8 cellular contexts compared by ENCODE assay signal in the genomic region with DNA sequence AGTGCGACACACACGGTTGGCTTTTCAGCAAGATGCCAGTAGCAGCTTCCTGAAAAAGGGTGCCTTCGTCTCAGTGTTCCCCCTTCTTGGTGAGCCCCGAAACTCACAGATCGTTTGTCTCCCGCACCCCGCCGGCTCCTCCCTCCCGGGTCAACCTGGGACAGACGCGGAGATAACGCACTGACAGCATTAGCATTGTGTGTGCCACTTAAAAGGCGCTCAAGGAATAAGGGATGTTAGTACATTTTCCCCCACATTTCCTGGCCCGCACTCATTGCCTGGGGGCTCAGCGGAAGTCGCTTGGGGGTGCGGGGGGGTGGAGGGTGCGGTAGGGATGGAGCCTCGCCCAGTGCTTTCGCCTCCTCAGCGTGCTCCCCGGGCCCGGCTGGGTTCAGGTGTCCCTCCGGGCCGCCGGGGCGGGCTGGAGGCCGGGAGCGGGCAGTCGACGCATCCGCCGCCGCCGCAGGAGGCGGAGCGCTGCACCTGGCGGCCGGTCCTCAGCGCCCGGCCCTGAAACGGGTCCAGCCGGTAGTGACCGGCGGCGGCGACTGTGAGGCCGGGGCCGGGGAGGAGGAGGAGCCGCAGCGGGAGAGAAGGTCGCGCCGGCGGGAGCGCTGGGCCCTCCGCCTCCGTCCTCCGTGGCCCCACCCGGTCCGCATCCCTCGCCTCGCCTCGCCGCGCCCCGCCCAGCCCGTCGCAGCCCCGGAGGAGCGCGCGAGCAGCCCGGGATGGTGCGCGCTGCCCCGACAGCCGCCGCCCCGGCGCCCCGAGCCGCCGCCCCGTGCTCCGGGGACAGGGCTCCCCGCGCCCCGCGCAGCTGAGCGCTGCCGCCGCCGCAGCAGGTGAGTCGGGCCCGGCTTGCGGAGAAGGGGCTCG. TPM values are rescaled to one million over a fixed set of nuclear protein-coding genes. Genes with fewer than 3 reads are reported as not detected.
DNase-seq lines count a peak whose midpoint lies in the region; ATAC-seq and TF ChIP-seq lines count a peak whose summit lies in the region.

TSS of gene MFSD6 (plus strand) at position 694 of the 876 bp plus-strand sequence. CDS start 27,675 bp downstream, outside the sequence.

- ATAC-seq in GM19395 (IDR thresholded peaks at IDR 0.05; ENCODE audit: unreplicated experiment) (peak; percentile 58), HG03521 (IDR thresholded peaks at IDR 0.05; ENCODE audit: unreplicated experiment) (peak; percentile 70), SK-N-SH treated with all-trans-retinoic acid at 6 μM for 48 hours (peak; percentile 78)
- peak; percentile 60 for ATAC-seq in activated naive CD8-positive, alpha-beta T cell treated with anti-CD3 and anti-CD28 coated beads, Interleukin-2, amount 10 ng/mL, durations not matched to agents 7 days and 5 days (ENCODE audit: low read depth)

- POLR2A ChIA-PET in activated naive CD8-positive, alpha-beta T cell treated with anti-CD3 and anti-CD28 coated beads, Interleukin-2, amount 10 ng/mL, durations not matched to agents 7 days and 5 days (lab: Charles Lee): interaction anchor here (0.8 to 4.7 kb wide), 16 partner anchors 8 to 1273 kb away, joined by 3 to 46 read pairs (median 4); partner anchors contain the start of genes GLS, NEMP2, ORMDL1 and PMS1

- H3K4me1 Mint-ChIP-seq in activated naive CD8-positive, alpha-beta T cell treated with anti-CD3 and anti-CD28 coated beads, Interleukin-2, amount 10 ng/mL, durations not matched to agents 7 days and 5 days: peaks cover 36% of the 10 kb centered on the region

- H3K27ac ChIP-seq in right atrium auricular region (peak within 1 kb of the TSS; percentile 76 to 84), vagina (peak within 1 kb of the TSS; percentile 93)

- H3K27ac Mint-ChIP-seq in activated naive CD8-positive, alpha-beta T cell treated with anti-CD3 and anti-CD28 coated beads, Interleukin-2, amount 10 ng/mL, durations not matched to agents 7 days and 5 days: peak within 1 kb of the TSS; percentile 95

- H3K9me3 ChIP-seq in right atrium auricular region (no peaks in the 10 kb centered on the region), vagina (no peaks in the 10 kb centered on the region)

- H3K27me3 ChIP-seq in right atrium auricular region (no peaks in the 10 kb centered on the region), vagina (no peaks in the 10 kb centered on the region)

- H3K36me3 Mint-ChIP-seq in activated naive CD8-positive, alpha-beta T cell treated with anti-CD3 and anti-CD28 coated beads, Interleukin-2, amount 10 ng/mL, durations not matched to agents 7 days and 5 days: peaks cover under 1% of the 10 kb centered on the region

- H3K4me3 Mint-ChIP-seq in activated naive CD8-positive, alpha-beta T cell treated with anti-CD3 and anti-CD28 coated beads, Interleukin-2, amount 10 ng/mL, durations not matched to agents 7 days and 5 days: peak within 1 kb of the TSS; percentile 91

- TF ChIP-seq CTCF in right atrium auricular region (IDR thresholded peaks at IDR 0.05) (peak in 1 of 2 donors; percentile 31), vagina (IDR thresholded peaks at IDR 0.05) (no peak)

- no peaks in the 10 kb centered on the region for H3K36me3 ChIP-seq in right atrium auricular region
- H3K36me3 ChIP-seq in vagina: no peaks in the 10 kb centered on the region

- H3K4me1 ChIP-seq in right atrium auricular region (peaks cover 0 to 23% of the 10 kb centered on the region in 2 donors), vagina (peaks cover 26% of the 10 kb centered on the region)

- intact Hi-C loops in vagina (cut with DNase I): no loop called here

- DNase-seq in CD1c-positive myeloid dendritic cell (ENCODE audit: extremely low spot score) (peak; percentile 55), right atrium auricular region (ENCODE audit: low spot score) (no peak), renal cortical epithelial cell (ENCODE audit: low read depth) (no peak), vagina (ENCODE audit: extremely low spot score in 2 of 2) (no peak)
- DNase-seq in activated naive CD8-positive, alpha-beta T cell treated with anti-CD3 and anti-CD28 coated beads, Interleukin-2, amount 10 ng/mL, durations not matched to agents 7 days and 5 days: peak; percentile 79

- peak within 1 kb of the TSS; percentile 83 to 90 for H3K4me3 ChIP-seq in right atrium auricular region
- H3K4me3 ChIP-seq in vagina: peak within 1 kb of the TSS; percentile 75 to 79

- no peaks in the 10 kb centered on the region for H3K27me3 Mint-ChIP-seq in activated naive CD8-positive, alpha-beta T cell treated with anti-CD3 and anti-CD28 coated beads, Interleukin-2, amount 10 ng/mL, durations not matched to agents 7 days and 5 days

- no peaks in the 10 kb centered on the region for H3K9me3 Mint-ChIP-seq in activated naive CD8-positive, alpha-beta T cell treated with anti-CD3 and anti-CD28 coated beads, Interleukin-2, amount 10 ng/mL, durations not matched to agents 7 days and 5 days

- TF ChIP-seq POLR2A in vagina (IDR thresholded peaks at IDR 0.05): no peak

TF ChIP-seq in SK-N-SH treated with all-trans-retinoic acid at 6 μM for 48 hours, 23 proteins besides CTCF, POLR2A, EP300 and RAD21:
- TF ChIP-seq, protein P1, sequence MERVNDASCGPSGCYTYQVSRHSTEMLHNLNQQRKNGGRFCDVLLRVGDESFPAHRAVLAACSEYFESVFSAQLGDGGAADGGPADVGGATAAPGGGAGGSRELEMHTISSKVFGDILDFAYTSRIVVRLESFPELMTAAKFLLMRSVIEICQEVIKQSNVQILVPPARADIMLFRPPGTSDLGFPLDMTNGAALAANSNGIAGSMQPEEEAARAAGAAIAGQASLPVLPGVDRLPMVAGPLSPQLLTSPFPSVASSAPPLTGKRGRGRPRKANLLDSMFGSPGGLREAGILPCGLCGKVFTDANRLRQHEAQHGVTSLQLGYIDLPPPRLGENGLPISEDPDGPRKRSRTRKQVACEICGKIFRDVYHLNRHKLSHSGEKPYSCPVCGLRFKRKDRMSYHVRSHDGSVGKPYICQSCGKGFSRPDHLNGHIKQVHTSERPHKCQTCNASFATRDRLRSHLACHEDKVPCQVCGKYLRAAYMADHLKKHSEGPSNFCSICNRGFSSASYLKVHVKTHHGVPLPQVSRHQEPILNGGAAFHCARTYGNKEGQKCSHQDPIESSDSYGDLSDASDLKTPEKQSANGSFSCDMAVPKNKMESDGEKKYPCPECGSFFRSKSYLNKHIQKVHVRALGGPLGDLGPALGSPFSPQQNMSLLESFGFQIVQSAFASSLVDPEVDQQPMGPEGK (CRISPR knock-in tag; IDR thresholded peaks at IDR 0.05; ENCODE audit: borderline replicate concordance): no peak
- TF ChIP-seq TCF4 (CRISPR knock-in tag; IDR thresholded peaks at IDR 0.05; ENCODE audit: borderline replicate concordance) (no peak), ZNF8 (CRISPR knock-in tag; IDR thresholded peaks at IDR 0.05) (no peak), ZC3H10 (CRISPR knock-in tag; IDR thresholded peaks at IDR 0.05) (no peak), ZFP30 (CRISPR knock-in tag; IDR thresholded peaks at IDR 0.05) (no peak), GLIS3 (CRISPR knock-in tag; IDR thresholded peaks at IDR 0.05) (no peak)
- TF ChIP-seq, protein P2, sequence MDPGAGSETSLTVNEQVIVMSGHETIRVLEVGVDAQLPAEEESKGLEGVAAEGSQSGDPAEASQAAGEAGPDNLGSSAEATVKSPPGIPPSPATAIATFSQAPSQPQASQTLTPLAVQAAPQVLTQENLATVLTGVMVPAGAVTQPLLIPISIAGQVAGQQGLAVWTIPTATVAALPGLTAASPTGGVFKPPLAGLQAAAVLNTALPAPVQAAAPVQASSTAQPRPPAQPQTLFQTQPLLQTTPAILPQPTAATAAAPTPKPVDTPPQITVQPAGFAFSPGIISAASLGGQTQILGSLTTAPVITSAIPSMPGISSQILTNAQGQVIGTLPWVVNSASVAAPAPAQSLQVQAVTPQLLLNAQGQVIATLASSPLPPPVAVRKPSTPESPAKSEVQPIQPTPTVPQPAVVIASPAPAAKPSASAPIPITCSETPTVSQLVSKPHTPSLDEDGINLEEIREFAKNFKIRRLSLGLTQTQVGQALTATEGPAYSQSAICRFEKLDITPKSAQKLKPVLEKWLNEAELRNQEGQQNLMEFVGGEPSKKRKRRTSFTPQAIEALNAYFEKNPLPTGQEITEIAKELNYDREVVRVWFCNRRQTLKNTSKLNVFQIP (CRISPR knock-in tag; IDR thresholded peaks at IDR 0.05; ENCODE audit: borderline replicate concordance, low read depth): no peak

RNA-seq across cellular contexts. Expression of gene MFSD6, which starts in this region (rescaled TPM):
- total RNA-seq in activated naive CD8-positive, alpha-beta T cell treated with anti-CD3 and anti-CD28 coated beads, Interleukin-2, amount 10 ng/mL, durations not matched to agents 7 days and 5 days: 10 to 100 TPM; 51.3 to 56.7 TPM
- total RNA-seq in right atrium auricular region (10 to 100 TPM; 57.2 to 72.7 TPM), renal cortical epithelial cell (30.2 and 32.3 TPM in 2 replicates), vagina (84.7 TPM)

Comparison
In these comparisons a context has a peak if more than half of its experiments do, and no peak if none do; other contexts are left out.
1. DNase-seq: peak in CD1c-positive myeloid dendritic cell (single experiment) and activated naive CD8-positive, alpha-beta T cell treated with anti-CD3 and anti-CD28 coated beads, Interleukin-2, amount 10 ng/mL, durations not matched to agents 7 days and 5 days (single experiment); none in right atrium auricular region (single experiment), renal cortical epithelial cell (single experiment) and vagina (0 of 2).
2. Peak in every context shown above with its lines, with median percentiles within 50 percentile points of each other: ATAC-seq.